ENCODE assay signal across 11 cellular contexts in genomic region chr22:19149047-19149883, GRCh38. TPM values are rescaled to one million over a fixed set of nuclear protein-coding genes. Genes with fewer than 3 reads are reported as not detected.
DNase-seq lines count a peak whose midpoint lies in the region; ATAC-seq, FAIRE-seq and TF ChIP-seq lines count a peak whose summit lies in the region.
"Had no signal": no experiment of that assay in that cellular context is flagged by ENCODE, and none has a peak within 500 bp of the region (broad histone marks: within the 10 kb centered on the region; RNA-seq: fewer than 3 reads in every experiment).

No MANE protein-coding gene starts in this region.

- H3K4me1 Mint-ChIP-seq in activated T-helper 17 cell treated with anti-CD3 and anti-CD28 coated beads, Interleukin-2, amount 50 U/mL, for 72 hours, result peaks cover 9% of the 10 kb centered on the region

- no peak overlapping the region for H2AFZ ChIP-seq in HepG2 (ENCODE audit: low read length)

- H3K27me3 ChIP-seq in HepG2 (ENCODE audit: control insufficient read depth in 1 of 2, insufficient read depth in 2 of 2, low read length in 2 of 2) (peaks cover 7 to 59% of the 10 kb centered on the region in 2 experiments; a peak in 4 of 5 replicates), thyroid gland (peaks cover 16% of the 10 kb centered on the region)

- POLR2A ChIA-PET in HepG2 (lab: Yijun Ruan, JAX), result no interaction called here
- POLR2A ChIA-PET in RWPE1 (lab: Yijun Ruan, JAX; ENCODE audit: low non-redundant PET), result no interaction called here

- H3K4me3 ChIP-seq in HepG2 (replicated peaks in 1 of 3; ENCODE audit: insufficient read depth in 1 of 3, low read depth in 2 of 3, low read length in 3 of 3) (peak overlapping the region in 1 of 3 experiments; percentile 28; a peak in 1 of 6 replicates), thyroid gland (replicated peaks in 1 of 3) (peak overlapping the region in 1 of 3 donors; percentile 8)
- H3K4me3 ChIP-seq: SJCRH30 had no signal

- FAIRE-seq in HepG2 (lab: Jason Lieb, UNC), result no peak

- WGBS in HepG2 (ENCODE audit: low lambda C conversion rate), result 41% methylated on average over 29 of the region's 92 CpGs
- 5 to 7% methylated on average over 8 to 17 of the region's 92 CpGs for WGBS in thyroid gland, 2 donors

- DNase-seq in activated CD4-positive, alpha-beta T cell treated with anti-CD3 and anti-CD28 coated beads for 1 hour, result peak; percentile 18
- no peak for DNase-seq in activated CD4-positive, alpha-beta T cell treated with anti-CD3 and anti-CD28 coated beads for 4 hours
- no peak for DNase-seq in HepG2 (ENCODE audit: low spot score)
- peak; percentile 24 to 27 for DNase-seq in thyroid gland
- no peak for DNase-seq in cerebellar nuclear complex (lab: John Stamatoyannopoulos, UW)
- DNase-seq in RWPE1 (ENCODE audit: low spot score), result no peak
- DNase-seq in SK-N-DZ (ENCODE audit: low spot score), result no peak
- DNase-seq: SJCRH30 had no signal

- H4K20me1 ChIP-seq in HepG2 (ENCODE audit: insufficient read depth, low read length), result no peaks in the 10 kb centered on the region

- H3K79me2 ChIP-seq in HepG2 (ENCODE audit: insufficient read depth, low read length), result peaks cover 1% of the 10 kb centered on the region

- ATAC-seq in activated T-helper 17 cell treated with anti-CD3 and anti-CD28 coated beads, Interleukin-2, amount 50 U/mL, for 72 hours (replicated peaks), result no peak
- no peak for ATAC-seq in HepG2

- H3K9ac ChIP-seq in HepG2 (ENCODE audit: insufficient read depth, low read depth, low read length), result no peak overlapping the region

- TF ChIP-seq CTCF in HepG2 (CRISPR knock-in tag; IDR thresholded peaks at IDR 0.05) (no peak), thyroid gland (IDR thresholded peaks at IDR 0.05) (no peak), RWPE1 (conservative IDR thresholded peaks at IDR 0.05; ENCODE audit: low read depth) (no peak)

- H3K27me3 Mint-ChIP-seq in activated T-helper 17 cell treated with anti-CD3 and anti-CD28 coated beads, Interleukin-2, amount 50 U/mL, for 72 hours, result peaks cover 24% of the 10 kb centered on the region

- H3K9me3 ChIP-seq in HepG2 (ENCODE audit: low read length) (no peaks in the 10 kb centered on the region), thyroid gland (no peaks in the 10 kb centered on the region)
- H3K9me3 ChIP-seq: SJCRH30 had no signal

- peak overlapping the region; percentile 48 for H3K4me3 Mint-ChIP-seq in activated T-helper 17 cell treated with anti-CD3 and anti-CD28 coated beads, Interleukin-2, amount 50 U/mL, for 72 hours

- H3K27ac ChIP-seq in HepG2 (ENCODE audit: extremely low read length, insufficient read depth, low read length) (no peak overlapping the region), thyroid gland (no peak overlapping the region), RWPE1 (no peak overlapping the region)
- H3K27ac ChIP-seq: C4-2B, dorsolateral prefrontal cortex, SJCRH30 had no signal

- in situ Hi-C loops in HepG2 (cut with HindIII; ENCODE audit: extremely low pct_ligation_motif_present, low pct_unique_long_range_greater_than_20kb), result no loop called here

- H3K4me1 ChIP-seq in HepG2 (ENCODE audit: insufficient read depth, low read length) (peaks cover 10% of the 10 kb centered on the region; the same call in 1 of the 2 replicates), thyroid gland (peaks cover 0 to 7% of the 10 kb centered on the region in 2 donors)
- H3K4me1 ChIP-seq: SJCRH30 had no signal

- TF ChIP-seq EP300 in HepG2 (IDR thresholded peaks at IDR 0.05; ENCODE audit: low read depth in 2 of 2, low read length in 2 of 2), result no peak
- TF ChIP-seq EP300 in HepG2 (CRISPR knock-in tag; IDR thresholded peaks at IDR 0.05; ENCODE audit: borderline replicate concordance), result no peak

- BruUV-seq in HepG2 (replicated peaks; lab: Mats Ljungman, UMichigan), result no TSS peak

- peaks cover 18% of the 10 kb centered on the region for H3K36me3 Mint-ChIP-seq in activated T-helper 17 cell treated with anti-CD3 and anti-CD28 coated beads, Interleukin-2, amount 50 U/mL, for 72 hours (ENCODE audit: low read depth)

- TF ChIP-seq RAD21 in HepG2 (CRISPR knock-in tag; IDR thresholded peaks at IDR 0.05), result no peak

- H3K9me3 Mint-ChIP-seq in activated T-helper 17 cell treated with anti-CD3 and anti-CD28 coated beads, Interleukin-2, amount 50 U/mL, for 72 hours, result no peaks in the 10 kb centered on the region

- H3K36me3 ChIP-seq in HepG2 (replicated peaks in 1 of 2; ENCODE audit: control insufficient read depth in 1 of 2, insufficient read depth in 2 of 2, low read length in 2 of 2) (no peaks in the 10 kb centered on the region), thyroid gland (no peaks in the 10 kb centered on the region)
- H3K36me3 ChIP-seq: SJCRH30 had no signal

- CTCF ChIA-PET in HepG2 (lab: Yijun Ruan, JAX; ENCODE audit: low intra/inter-chr PET ratio, low total read pairs) (no interaction called here), RWPE1 (lab: Yijun Ruan, JAX) (no interaction called here)

- H3K27ac Mint-ChIP-seq in activated T-helper 17 cell treated with anti-CD3 and anti-CD28 coated beads, Interleukin-2, amount 50 U/mL, for 72 hours, result no peak overlapping the region

- TF ChIP-seq POLR2A in HepG2 (IDR thresholded peaks at IDR 0.05; ENCODE audit: insufficient read depth in 1 of 2, low read depth in 2 of 2, low read length in 2 of 2) (no peak), thyroid gland (IDR thresholded peaks at IDR 0.05) (no peak)

- H3K4me2 ChIP-seq in HepG2 (ENCODE audit: low read depth, low read length), result peak overlapping the region; percentile 32; the same call in 1 of the 2 replicates

- intact Hi-C loops in HepG2 (cut with micrococcal nuclease; ENCODE audit: unreplicated experiment), result no loop called here
- intact Hi-C loops in thyroid gland (cut with DNase I), result loop anchor here (10.0 kb wide), 2 partner anchors 286 to 476 kb away; partner anchors contain the start of genes HIRA and MRPL40

RNA-seq across cellular contexts. Expression of gene GSC2, which starts 0.8 kb away (rescaled TPM):
- total RNA-seq in activated T-helper 17 cell treated with anti-CD3 and anti-CD28 coated beads, Interleukin-2, amount 50 U/mL, for 72 hours, result not detected
- total RNA-seq in HepG2 (2016; rRNA removed; fragmentation: Illumina TruSeq; extraction: Trizol), result not detected in 2 replicates
- total RNA-seq in HepG2 (2016; cell fraction: cytosol; rRNA removed; fragmentation: Illumina TruSeq; extraction: Trizol; ENCODE audit: low read depth), result not detected in 2 replicates
- total RNA-seq in HepG2 (2016; cell fraction: insoluble cytoplasmic fraction; rRNA removed; fragmentation: Illumina TruSeq; extraction: Trizol), result not detected in 2 replicates
- not detected in 2 replicates for total RNA-seq in HepG2 (2016; cell fraction: membrane; rRNA removed; fragmentation: Illumina TruSeq; extraction: Trizol)
- not detected in 2 replicates for total RNA-seq in HepG2 (2016; cell fraction: nucleus; rRNA removed; fragmentation: Illumina TruSeq; extraction: Trizol)
- not detected in 2 replicates for polyA plus RNA-seq in HepG2 (2011; rRNA removed)
- polyA plus RNA-seq in HepG2 (2011; cell fraction: cytosol; rRNA removed), result not detected in 2 replicates
- polyA plus RNA-seq in HepG2 (2011; cell fraction: nucleus; rRNA removed), result not detected in 2 replicates
- not detected in 2 replicates for polyA plus RNA-seq in HepG2 (2012)
- polyA plus RNA-seq in HepG2 (2016; cell fraction: cytosol; fragmentation: Illumina TruSeq; extraction: Trizol; ENCODE audit: low read depth), result not detected in 2 replicates
- not detected in 2 replicates for polyA plus RNA-seq in HepG2 (2016; cell fraction: insoluble cytoplasmic fraction; fragmentation: Illumina TruSeq; extraction: Trizol; ENCODE audit: low read depth)
- polyA plus RNA-seq in HepG2 (2016; cell fraction: membrane; fragmentation: Illumina TruSeq; extraction: Trizol; ENCODE audit: low read depth), result not detected in 2 replicates
- polyA plus RNA-seq in HepG2 (2016; cell fraction: nucleus; fragmentation: Illumina TruSeq; extraction: Trizol; ENCODE audit: insufficient read depth, low read depth), result not detected in 2 replicates
- not detected in 2 replicates for polyA minus RNA-seq in HepG2 (2011; rRNA and poly(A)+ RNA removed; ENCODE audit: low replicate concordance)
- polyA minus RNA-seq in HepG2 (2011; cell fraction: cytosol; rRNA and poly(A)+ RNA removed), result not detected in 2 replicates
- polyA minus RNA-seq in HepG2 (2011; cell fraction: nucleus; rRNA and poly(A)+ RNA removed), result not detected in 2 replicates
- total RNA-seq in thyroid gland, result not detected
- not detected in 2 replicates for polyA plus RNA-seq in SK-N-DZ (2014; cell fraction: cytosol; rRNA removed)
- polyA plus RNA-seq in SK-N-DZ (2014; cell fraction: nucleus; rRNA removed), result not detected in 2 replicates
- total RNA-seq: SJCRH30 had no signal

RNA-seq across cellular contexts. Expression of gene ESS2, which starts 4.8 kb away (rescaled TPM):
- 10 to 100 TPM; 13.8 to 20.8 TPM for total RNA-seq in activated T-helper 17 cell treated with anti-CD3 and anti-CD28 coated beads, Interleukin-2, amount 50 U/mL, for 72 hours
- total RNA-seq in HepG2 (2016; rRNA removed; fragmentation: Illumina TruSeq; extraction: Trizol) (7.6 and 8.9 TPM in 2 replicates), thyroid gland (10 to 100 TPM; 12.1 to 17.7 (median 15.0) TPM)
- 1.4 and 1.9 TPM in 2 replicates for total RNA-seq in HepG2 (2016; cell fraction: cytosol; rRNA removed; fragmentation: Illumina TruSeq; extraction: Trizol; ENCODE audit: low read depth)
- total RNA-seq in HepG2 (2016; cell fraction: insoluble cytoplasmic fraction; rRNA removed; fragmentation: Illumina TruSeq; extraction: Trizol), result 7.9 and 8.1 TPM in 2 replicates
- 4.1 and 4.3 TPM in 2 replicates for total RNA-seq in HepG2 (2016; cell fraction: membrane; rRNA removed; fragmentation: Illumina TruSeq; extraction: Trizol)
- 4.9 and 6.3 TPM in 2 replicates for total RNA-seq in HepG2 (2016; cell fraction: nucleus; rRNA removed; fragmentation: Illumina TruSeq; extraction: Trizol)
- 7.7 and 9.4 TPM in 2 replicates for polyA plus RNA-seq in HepG2 (2011; rRNA removed)
- 6.7 and 9.6 TPM in 2 replicates for polyA plus RNA-seq in HepG2 (2011; cell fraction: cytosol; rRNA removed)
- polyA plus RNA-seq in HepG2 (2011; cell fraction: nucleus; rRNA removed), result 18.1 and 19.0 TPM in 2 replicates
- 6.1 and 7.0 TPM in 2 replicates for polyA plus RNA-seq in HepG2 (2012)
- 2.1 and 2.6 TPM in 2 replicates for polyA plus RNA-seq in HepG2 (2016; cell fraction: cytosol; fragmentation: Illumina TruSeq; extraction: Trizol; ENCODE audit: low read depth)
- polyA plus RNA-seq in HepG2 (2016; cell fraction: insoluble cytoplasmic fraction; fragmentation: Illumina TruSeq; extraction: Trizol; ENCODE audit: low read depth), result 9.6 and 10.8 TPM in 2 replicates
- 3.7 and 3.8 TPM in 2 replicates for polyA plus RNA-seq in HepG2 (2016; cell fraction: membrane; fragmentation: Illumina TruSeq; extraction: Trizol; ENCODE audit: low read depth)
- polyA plus RNA-seq in HepG2 (2016; cell fraction: nucleus; fragmentation: Illumina TruSeq; extraction: Trizol; ENCODE audit: insufficient read depth, low read depth), result 17.9 and 18.0 TPM in 2 replicates
- polyA minus RNA-seq in HepG2 (2011; rRNA and poly(A)+ RNA removed; ENCODE audit: low replicate concordance), result 5.0 and 5.6 TPM in 2 replicates
- polyA minus RNA-seq in HepG2 (2011; cell fraction: cytosol; rRNA and poly(A)+ RNA removed), result 3.7 and 4.4 TPM in 2 replicates
- 4.8 and 6.2 TPM in 2 replicates for polyA minus RNA-seq in HepG2 (2011; cell fraction: nucleus; rRNA and poly(A)+ RNA removed)
- polyA plus RNA-seq in SK-N-DZ (2014; cell fraction: cytosol; rRNA removed), result 23.4 and 31.1 TPM in 2 replicates
- 18.7 and 31.3 TPM in 2 replicates for polyA plus RNA-seq in SK-N-DZ (2014; cell fraction: nucleus; rRNA removed)

RNA-seq across cellular contexts. Expression of gene TSSK2, which starts 18.2 kb away (rescaled TPM):
- not detected for total RNA-seq in activated T-helper 17 cell treated with anti-CD3 and anti-CD28 coated beads, Interleukin-2, amount 50 U/mL, for 72 hours
- total RNA-seq in HepG2 (2016; rRNA removed; fragmentation: Illumina TruSeq; extraction: Trizol), result not detected in 2 replicates
- total RNA-seq in HepG2 (2016; cell fraction: cytosol; rRNA removed; fragmentation: Illumina TruSeq; extraction: Trizol; ENCODE audit: low read depth), result not detected in 2 replicates
- total RNA-seq in HepG2 (2016; cell fraction: insoluble cytoplasmic fraction; rRNA removed; fragmentation: Illumina TruSeq; extraction: Trizol), result not detected in 2 replicates
- not detected in 2 replicates for total RNA-seq in HepG2 (2016; cell fraction: membrane; rRNA removed; fragmentation: Illumina TruSeq; extraction: Trizol)
- not detected in 2 replicates for total RNA-seq in HepG2 (2016; cell fraction: nucleus; rRNA removed; fragmentation: Illumina TruSeq; extraction: Trizol)
- not detected in 2 replicates for polyA plus RNA-seq in HepG2 (2011; rRNA removed)
- not detected in 2 replicates for polyA plus RNA-seq in HepG2 (2011; cell fraction: cytosol; rRNA removed)
- polyA plus RNA-seq in HepG2 (2011; cell fraction: nucleus; rRNA removed), result not detected in 2 replicates
- not detected in 2 replicates for polyA plus RNA-seq in HepG2 (2012)
- polyA plus RNA-seq in HepG2 (2016; cell fraction: cytosol; fragmentation: Illumina TruSeq; extraction: Trizol; ENCODE audit: low read depth), result not detected in 2 replicates
- not detected in 2 replicates for polyA plus RNA-seq in HepG2 (2016; cell fraction: insoluble cytoplasmic fraction; fragmentation: Illumina TruSeq; extraction: Trizol; ENCODE audit: low read depth)
- not detected in 2 replicates for polyA plus RNA-seq in HepG2 (2016; cell fraction: membrane; fragmentation: Illumina TruSeq; extraction: Trizol; ENCODE audit: low read depth)
- not detected in 2 replicates for polyA plus RNA-seq in HepG2 (2016; cell fraction: nucleus; fragmentation: Illumina TruSeq; extraction: Trizol; ENCODE audit: insufficient read depth, low read depth)
- polyA minus RNA-seq in HepG2 (2011; rRNA and poly(A)+ RNA removed; ENCODE audit: low replicate concordance), result not detected in 2 replicates
- polyA minus RNA-seq in HepG2 (2011; cell fraction: cytosol; rRNA and poly(A)+ RNA removed), result not detected in 2 replicates
- polyA minus RNA-seq in HepG2 (2011; cell fraction: nucleus; rRNA and poly(A)+ RNA removed), result not detected in 2 replicates
- under 1 TPM in 3 of 4 donors, not detected in 1; 0.59 to 0.94 (median 0.78) TPM for total RNA-seq in thyroid gland
- polyA plus RNA-seq in SK-N-DZ (2014; cell fraction: cytosol; rRNA removed), result not detected in 2 replicates
- not detected in 2 replicates for polyA plus RNA-seq in SK-N-DZ (2014; cell fraction: nucleus; rRNA removed)
- total RNA-seq: SJCRH30 had no signal

RNA-seq across cellular contexts. Expression of gene DGCR2, which starts 27.1 kb away (rescaled TPM):
- 10 to 100 TPM; 22.6 to 27.3 TPM for total RNA-seq in activated T-helper 17 cell treated with anti-CD3 and anti-CD28 coated beads, Interleukin-2, amount 50 U/mL, for 72 hours
- total RNA-seq in HepG2 (2016; rRNA removed; fragmentation: Illumina TruSeq; extraction: Trizol) (13.1 and 35.3 TPM in 2 replicates), thyroid gland (100 to 1,000 TPM in 1 of 4 donors, 10 to 100 TPM in 3; 49.3 to 106 (median 86.9) TPM)
- total RNA-seq in HepG2 (2016; cell fraction: cytosol; rRNA removed; fragmentation: Illumina TruSeq; extraction: Trizol; ENCODE audit: low read depth), result 3.2 and 3.3 TPM in 2 replicates
- total RNA-seq in HepG2 (2016; cell fraction: insoluble cytoplasmic fraction; rRNA removed; fragmentation: Illumina TruSeq; extraction: Trizol), result 11.4 and 34.3 TPM in 2 replicates
- total RNA-seq in HepG2 (2016; cell fraction: membrane; rRNA removed; fragmentation: Illumina TruSeq; extraction: Trizol), result 7.2 and 7.5 TPM in 2 replicates
- total RNA-seq in HepG2 (2016; cell fraction: nucleus; rRNA removed; fragmentation: Illumina TruSeq; extraction: Trizol), result 34.8 and 37.6 TPM in 2 replicates
- 23.1 and 27.6 TPM in 2 replicates for polyA plus RNA-seq in HepG2 (2011; rRNA removed)
- polyA plus RNA-seq in HepG2 (2011; cell fraction: cytosol; rRNA removed), result 25.5 and 27.7 TPM in 2 replicates
- 29.9 and 34.4 TPM in 2 replicates for polyA plus RNA-seq in HepG2 (2011; cell fraction: nucleus; rRNA removed)
- 25.6 and 27.4 TPM in 2 replicates for polyA plus RNA-seq in HepG2 (2012)
- polyA plus RNA-seq in HepG2 (2016; cell fraction: cytosol; fragmentation: Illumina TruSeq; extraction: Trizol; ENCODE audit: low read depth), result 1.5 TPM in 2 replicates
- 10.5 and 13.9 TPM in 2 replicates for polyA plus RNA-seq in HepG2 (2016; cell fraction: insoluble cytoplasmic fraction; fragmentation: Illumina TruSeq; extraction: Trizol; ENCODE audit: low read depth)
- polyA plus RNA-seq in HepG2 (2016; cell fraction: membrane; fragmentation: Illumina TruSeq; extraction: Trizol; ENCODE audit: low read depth), result 3.2 and 3.5 TPM in 2 replicates
- polyA plus RNA-seq in HepG2 (2016; cell fraction: nucleus; fragmentation: Illumina TruSeq; extraction: Trizol; ENCODE audit: insufficient read depth, low read depth), result 46.9 and 47.1 TPM in 2 replicates
- polyA minus RNA-seq in HepG2 (2011; rRNA and poly(A)+ RNA removed; ENCODE audit: low replicate concordance), result 21.9 and 57.1 TPM in 2 replicates
- polyA minus RNA-seq in HepG2 (2011; cell fraction: cytosol; rRNA and poly(A)+ RNA removed), result 20.8 and 23.5 TPM in 2 replicates
- 18.0 and 21.3 TPM in 2 replicates for polyA minus RNA-seq in HepG2 (2011; cell fraction: nucleus; rRNA and poly(A)+ RNA removed)
- polyA plus RNA-seq in SK-N-DZ (2014; cell fraction: cytosol; rRNA removed), result 45.5 and 48.0 TPM in 2 replicates
- polyA plus RNA-seq in SK-N-DZ (2014; cell fraction: nucleus; rRNA removed), result 33.5 and 34.4 TPM in 2 replicates

RNA-seq across cellular contexts. Expression of gene SLC25A1, which starts 29.3 kb away (rescaled TPM):
- total RNA-seq in activated T-helper 17 cell treated with anti-CD3 and anti-CD28 coated beads, Interleukin-2, amount 50 U/mL, for 72 hours, result 10 to 100 TPM; 33.4 to 47.9 TPM
- total RNA-seq in HepG2 (2016; rRNA removed; fragmentation: Illumina TruSeq; extraction: Trizol) (118 and 161 TPM in 2 replicates), thyroid gland (10 to 100 TPM; 38.7 to 79.9 (median 62.1) TPM)
- 121 and 136 TPM in 2 replicates for total RNA-seq in HepG2 (2016; cell fraction: cytosol; rRNA removed; fragmentation: Illumina TruSeq; extraction: Trizol; ENCODE audit: low read depth)
- 107 and 161 TPM in 2 replicates for total RNA-seq in HepG2 (2016; cell fraction: insoluble cytoplasmic fraction; rRNA removed; fragmentation: Illumina TruSeq; extraction: Trizol)
- 173 and 190 TPM in 2 replicates for total RNA-seq in HepG2 (2016; cell fraction: membrane; rRNA removed; fragmentation: Illumina TruSeq; extraction: Trizol)
- total RNA-seq in HepG2 (2016; cell fraction: nucleus; rRNA removed; fragmentation: Illumina TruSeq; extraction: Trizol), result 74.9 and 92.0 TPM in 2 replicates
- polyA plus RNA-seq in HepG2 (2011; rRNA removed), result 49.4 and 57.3 TPM in 2 replicates
- 57.0 and 78.3 TPM in 2 replicates for polyA plus RNA-seq in HepG2 (2011; cell fraction: cytosol; rRNA removed)
- polyA plus RNA-seq in HepG2 (2011; cell fraction: nucleus; rRNA removed), result 92.6 and 99.0 TPM in 2 replicates
- polyA plus RNA-seq in HepG2 (2012), result 71.1 and 74.4 TPM in 2 replicates
- polyA plus RNA-seq in HepG2 (2016; cell fraction: cytosol; fragmentation: Illumina TruSeq; extraction: Trizol; ENCODE audit: low read depth), result 165 and 180 TPM in 2 replicates
- 116 and 155 TPM in 2 replicates for polyA plus RNA-seq in HepG2 (2016; cell fraction: insoluble cytoplasmic fraction; fragmentation: Illumina TruSeq; extraction: Trizol; ENCODE audit: low read depth)
- polyA plus RNA-seq in HepG2 (2016; cell fraction: membrane; fragmentation: Illumina TruSeq; extraction: Trizol; ENCODE audit: low read depth), result 187 and 190 TPM in 2 replicates
- 160 and 164 TPM in 2 replicates for polyA plus RNA-seq in HepG2 (2016; cell fraction: nucleus; fragmentation: Illumina TruSeq; extraction: Trizol; ENCODE audit: insufficient read depth, low read depth)
- 31.1 and 76.9 TPM in 2 replicates for polyA minus RNA-seq in HepG2 (2011; rRNA and poly(A)+ RNA removed; ENCODE audit: low replicate concordance)
- polyA minus RNA-seq in HepG2 (2011; cell fraction: cytosol; rRNA and poly(A)+ RNA removed), result 45.0 and 48.0 TPM in 2 replicates
- polyA minus RNA-seq in HepG2 (2011; cell fraction: nucleus; rRNA and poly(A)+ RNA removed), result 13.5 and 13.8 TPM in 2 replicates
- polyA plus RNA-seq in SK-N-DZ (2014; cell fraction: cytosol; rRNA removed), result 122 and 132 TPM in 2 replicates
- 128 and 158 TPM in 2 replicates for polyA plus RNA-seq in SK-N-DZ (2014; cell fraction: nucleus; rRNA removed)

Comparison
In these comparisons a context has a peak if more than half of its experiments do, and no peak if none do; other contexts are left out.
1. DNase-seq: peak in activated CD4-positive, alpha-beta T cell treated with anti-CD3 and anti-CD28 coated beads for 1 hour (single experiment) and thyroid gland (2 of 2); none in activated CD4-positive, alpha-beta T cell treated with anti-CD3 and anti-CD28 coated beads for 4 hours (0 of 2), HepG2 (single experiment), cerebellar nuclear complex (0 of 2), RWPE1 (single experiment) and SK-N-DZ (single experiment).